8 cellular contexts compared by ENCODE assay signal in the genomic region with DNA sequence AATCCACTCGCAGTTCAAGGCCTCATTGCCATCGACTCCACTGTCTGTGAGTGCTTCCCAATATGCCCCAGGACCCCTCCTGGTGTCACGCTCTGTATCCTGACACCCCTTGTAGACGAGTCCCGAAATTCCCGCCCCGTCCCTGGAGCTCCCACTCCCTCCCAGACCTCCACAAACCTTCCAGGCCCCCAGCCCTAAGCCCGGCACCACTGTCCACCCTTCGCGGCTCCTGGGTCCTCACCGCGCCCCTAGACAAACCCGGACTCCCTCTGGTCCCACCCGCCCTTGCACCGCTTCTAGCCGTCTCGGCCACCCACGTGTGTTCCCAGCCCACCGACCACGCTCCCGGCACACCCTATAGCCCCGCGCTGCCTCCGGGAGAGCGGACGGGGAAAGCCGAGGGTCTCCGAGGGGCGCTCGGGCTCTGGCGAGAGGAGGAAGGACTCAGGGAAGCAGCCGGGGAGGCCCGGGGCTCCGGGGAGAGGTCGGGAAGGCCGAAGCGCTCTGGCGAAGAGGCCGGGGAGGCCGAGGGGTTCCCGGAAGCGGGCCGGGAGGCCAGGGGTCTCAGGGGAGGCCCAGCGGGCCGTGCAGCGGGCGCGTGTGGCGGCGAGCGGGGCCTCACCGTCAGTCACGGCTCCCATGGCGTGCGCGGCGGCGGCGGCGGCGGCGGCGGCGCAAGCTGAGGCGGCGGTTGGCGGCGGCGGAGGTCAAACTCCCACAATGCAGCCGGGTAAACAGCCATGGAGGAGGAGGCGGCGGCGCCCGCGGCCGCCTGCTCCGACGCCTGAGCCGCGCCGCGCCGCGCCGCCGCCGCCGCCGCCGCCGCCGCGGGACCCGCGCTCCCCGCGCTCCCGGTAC. TPM values are rescaled to one million over a fixed set of nuclear protein-coding genes. Genes with fewer than 3 reads are reported as not detected.
A peak's percentile ranks its signal among the peaks of the same experiment; 100 is the strongest.
DNase-seq lines count a peak whose midpoint lies in the region; TF ChIP-seq lines count a peak whose summit lies in the region.

A gene with protein sequence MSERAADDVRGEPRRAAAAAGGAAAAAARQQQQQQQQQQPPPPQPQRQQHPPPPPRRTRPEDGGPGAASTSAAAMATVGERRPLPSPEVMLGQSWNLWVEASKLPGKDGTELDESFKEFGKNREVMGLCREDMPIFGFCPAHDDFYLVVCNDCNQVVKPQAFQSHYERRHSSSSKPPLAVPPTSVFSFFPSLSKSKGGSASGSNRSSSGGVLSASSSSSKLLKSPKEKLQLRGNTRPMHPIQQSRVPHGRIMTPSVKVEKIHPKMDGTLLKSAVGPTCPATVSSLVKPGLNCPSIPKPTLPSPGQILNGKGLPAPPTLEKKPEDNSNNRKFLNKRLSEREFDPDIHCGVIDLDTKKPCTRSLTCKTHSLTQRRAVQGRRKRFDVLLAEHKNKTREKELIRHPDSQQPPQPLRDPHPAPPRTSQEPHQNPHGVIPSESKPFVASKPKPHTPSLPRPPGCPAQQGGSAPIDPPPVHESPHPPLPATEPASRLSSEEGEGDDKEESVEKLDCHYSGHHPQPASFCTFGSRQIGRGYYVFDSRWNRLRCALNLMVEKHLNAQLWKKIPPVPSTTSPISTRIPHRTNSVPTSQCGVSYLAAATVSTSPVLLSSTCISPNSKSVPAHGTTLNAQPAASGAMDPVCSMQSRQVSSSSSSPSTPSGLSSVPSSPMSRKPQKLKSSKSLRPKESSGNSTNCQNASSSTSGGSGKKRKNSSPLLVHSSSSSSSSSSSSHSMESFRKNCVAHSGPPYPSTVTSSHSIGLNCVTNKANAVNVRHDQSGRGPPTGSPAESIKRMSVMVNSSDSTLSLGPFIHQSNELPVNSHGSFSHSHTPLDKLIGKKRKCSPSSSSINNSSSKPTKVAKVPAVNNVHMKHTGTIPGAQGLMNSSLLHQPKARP (plus strand): TSS at position 718 of the 858 bp plus-strand sequence. CDS start 48,732 bp downstream, outside the sequence.
A gene (minus strand): TSS at position 656 of the 858 bp plus-strand sequence. CDS start 15 bp downstream, at position 641.

- DNase-seq in DMS153 (lab: John Stamatoyannopoulos, UW) (peak; percentile 9), DMS153 treated with DMSO at 0.1 percent for 48 hours (lab: John Stamatoyannopoulos, UW; ENCODE audit: unreplicated experiment) (no peak), HFF-Myc (ENCODE audit: extremely low read depth, low read depth) (no peak), NCI-H1048 (lab: John Stamatoyannopoulos, UW) (peak; percentile 23), dermis blood vessel endothelial cell (peak; percentile 70), lower leg skin (ENCODE audit: low spot score in 2 of 2) (peak; percentile 32 to 92)
- peak; percentile 60 to 66 for DNase-seq in activated CD4-positive, alpha-beta T cell treated with anti-CD3 and anti-CD28 coated beads, Interleukin-2, amount 50 U/mL, for 4 hours
- DNase-seq in stimulated activated CD4-positive, alpha-beta T cell treated with anti-CD3 and anti-CD28 coated beads, Interleukin-4, amount 100 ng/mL, for 48 hours (ENCODE audit: low read depth in 2 of 2): peak; percentile 53

- TF ChIP-seq CTCF in HFF-Myc (IDR thresholded peaks at IDR 0.05; ENCODE audit: low read depth, low read length, missing control alignments) (no peak), lower leg skin (IDR thresholded peaks at IDR 0.05) (no peak)

- peak within 1 kb of the TSS; percentile 83 for H3K4me3 ChIP-seq in HFF-Myc (replicated peaks; ENCODE audit: low read depth, low read length)
- peak within 1 kb of the TSS; percentile 97 for H3K4me3 ChIP-seq in lower leg skin (ENCODE audit: low read depth, poor library complexity, severe bottlenecking)

- intact Hi-C loops in lower leg skin (cut with DNase I; ENCODE audit: low total_unique reads): no loop called here

- no peak for TF ChIP-seq POLR2A in lower leg skin (IDR thresholded peaks at IDR 0.05)

- WGBS in lower leg skin, 2 donors: 0 to 1% methylated on average over 61 to 73 of the region's 98 CpGs

RNA-seq across cellular contexts. Expression of the first gene that starts in this region (rescaled TPM):
- total RNA-seq in dermis blood vessel endothelial cell (9.0 and 13.6 TPM in 2 replicates), lower leg skin (10 to 100 TPM; 21.4 to 88.6 (median 36.1) TPM)

RNA-seq across cellular contexts. Expression of the second gene that starts in this region (rescaled TPM):
- total RNA-seq in dermis blood vessel endothelial cell (41.9 and 61.8 TPM in 2 replicates), lower leg skin (10 to 100 TPM; 37.1 to 46.8 (median 44.9) TPM)

Comparison
In these comparisons a context has a peak if more than half of its experiments do, and no peak if none do; other contexts are left out.
1. DNase-seq: peak in DMS153 (single experiment), NCI-H1048 (single experiment), activated CD4-positive, alpha-beta T cell treated with anti-CD3 and anti-CD28 coated beads, Interleukin-2, amount 50 U/mL, for 4 hours (2 of 2), dermis blood vessel endothelial cell (single experiment), lower leg skin (2 of 2) and stimulated activated CD4-positive, alpha-beta T cell treated with anti-CD3 and anti-CD28 coated beads, Interleukin-4, amount 100 ng/mL, for 48 hours (2 of 2); none in DMS153 treated with DMSO at 0.1 percent for 48 hours (single experiment) and HFF-Myc (single experiment).